In the genomic region with DNA sequence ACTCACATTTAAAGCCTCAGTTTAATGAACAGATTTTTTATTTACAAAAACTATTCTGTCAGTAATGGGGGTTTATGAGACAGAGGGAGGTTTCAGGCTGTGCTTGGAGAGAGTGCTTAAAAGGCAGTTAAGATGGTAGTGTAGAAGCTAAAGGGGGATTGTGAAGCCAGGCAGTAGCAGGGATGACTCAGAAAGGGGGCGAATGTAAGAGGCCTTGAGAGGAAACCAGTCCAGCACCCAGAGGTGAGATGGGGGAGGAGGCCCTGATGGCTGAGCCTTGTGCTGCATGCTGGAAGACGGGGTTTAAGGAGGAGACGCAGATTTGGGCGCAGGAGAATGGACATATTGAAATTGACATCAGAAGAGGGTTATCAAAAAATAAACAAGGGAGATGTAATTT, we compare ENCODE assay signal across 1 cellular context.
TF ChIP-seq lines count a peak whose summit lies in the region.

No MANE protein-coding gene starts in this region.

TF ChIP-seq in GM12878, 131 proteins besides CTCF, POLR2A, EP300 and RAD21 (continued from another document):
- TF ChIP-seq, protein P1, sequence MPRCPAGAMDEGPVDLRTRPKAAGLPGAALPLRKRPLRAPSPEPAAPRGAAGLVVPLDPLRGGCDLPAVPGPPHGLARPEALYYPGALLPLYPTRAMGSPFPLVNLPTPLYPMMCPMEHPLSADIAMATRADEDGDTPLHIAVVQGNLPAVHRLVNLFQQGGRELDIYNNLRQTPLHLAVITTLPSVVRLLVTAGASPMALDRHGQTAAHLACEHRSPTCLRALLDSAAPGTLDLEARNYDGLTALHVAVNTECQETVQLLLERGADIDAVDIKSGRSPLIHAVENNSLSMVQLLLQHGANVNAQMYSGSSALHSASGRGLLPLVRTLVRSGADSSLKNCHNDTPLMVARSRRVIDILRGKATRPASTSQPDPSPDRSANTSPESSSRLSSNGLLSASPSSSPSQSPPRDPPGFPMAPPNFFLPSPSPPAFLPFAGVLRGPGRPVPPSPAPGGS (IDR thresholded peaks at IDR 0.05; ENCODE audit: borderline replicate concordance, insufficient read depth, low read depth, low read length, poor library complexity, severe bottlenecking): no peak
- TF ChIP-seq, protein P2, sequence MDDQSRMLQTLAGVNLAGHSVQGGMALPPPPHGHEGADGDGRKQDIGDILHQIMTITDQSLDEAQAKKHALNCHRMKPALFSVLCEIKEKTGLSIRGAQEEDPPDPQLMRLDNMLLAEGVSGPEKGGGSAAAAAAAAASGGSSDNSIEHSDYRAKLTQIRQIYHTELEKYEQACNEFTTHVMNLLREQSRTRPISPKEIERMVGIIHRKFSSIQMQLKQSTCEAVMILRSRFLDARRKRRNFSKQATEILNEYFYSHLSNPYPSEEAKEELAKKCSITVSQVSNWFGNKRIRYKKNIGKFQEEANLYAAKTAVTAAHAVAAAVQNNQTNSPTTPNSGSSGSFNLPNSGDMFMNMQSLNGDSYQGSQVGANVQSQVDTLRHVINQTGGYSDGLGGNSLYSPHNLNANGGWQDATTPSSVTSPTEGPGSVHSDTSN (IDR thresholded peaks at IDR 0.05; ENCODE audit: insufficient replicate concordance, low read depth, low read length): no peak
- TF ChIP-seq GATAD2B (conservative IDR thresholded peaks at IDR 0.05; ENCODE audit: low read depth) (no peak), MXI1 (IDR thresholded peaks at IDR 0.05; ENCODE audit: low read depth, low read length) (no peak)
- TF ChIP-seq, protein P3, sequence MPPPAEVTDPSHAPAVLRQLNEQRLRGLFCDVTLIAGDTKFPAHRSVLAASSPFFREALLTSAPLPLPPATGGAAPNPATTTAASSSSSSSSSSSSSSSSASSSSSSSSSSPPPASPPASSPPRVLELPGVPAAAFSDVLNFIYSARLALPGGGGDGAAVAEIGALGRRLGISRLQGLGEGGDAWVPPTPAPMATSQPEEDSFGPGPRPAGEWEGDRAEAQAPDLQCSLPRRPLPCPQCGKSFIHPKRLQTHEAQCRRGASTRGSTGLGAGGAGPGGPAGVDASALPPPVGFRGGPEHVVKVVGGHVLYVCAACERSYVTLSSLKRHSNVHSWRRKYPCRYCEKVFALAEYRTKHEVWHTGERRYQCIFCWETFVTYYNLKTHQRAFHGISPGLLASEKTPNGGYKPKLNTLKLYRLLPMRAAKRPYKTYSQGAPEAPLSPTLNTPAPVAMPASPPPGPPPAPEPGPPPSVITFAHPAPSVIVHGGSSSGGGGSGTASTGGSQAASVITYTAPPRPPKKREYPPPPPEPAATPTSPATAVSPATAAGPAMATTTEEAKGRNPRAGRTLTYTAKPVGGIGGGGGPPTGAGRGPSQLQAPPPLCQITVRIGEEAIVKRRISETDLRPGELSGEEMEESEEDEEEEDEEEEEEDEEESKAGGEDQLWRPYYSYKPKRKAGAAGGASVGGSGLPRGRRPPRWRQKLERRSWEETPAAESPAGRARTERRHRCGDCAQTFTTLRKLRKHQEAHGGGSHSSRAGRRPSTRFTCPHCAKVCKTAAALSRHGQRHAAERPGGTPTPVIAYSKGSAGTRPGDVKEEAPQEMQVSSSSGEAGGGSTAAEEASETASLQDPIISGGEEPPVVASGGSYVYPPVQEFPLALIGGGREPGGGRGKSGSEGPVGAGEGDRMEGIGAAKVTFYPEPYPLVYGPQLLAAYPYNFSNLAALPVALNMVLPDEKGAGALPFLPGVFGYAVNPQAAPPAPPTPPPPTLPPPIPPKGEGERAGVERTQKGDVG (CRISPR knock-in tag; IDR thresholded peaks at IDR 0.05): no peak
